Comparison of ENCODE assay signal across 8 cellular contexts in the genomic region with DNA sequence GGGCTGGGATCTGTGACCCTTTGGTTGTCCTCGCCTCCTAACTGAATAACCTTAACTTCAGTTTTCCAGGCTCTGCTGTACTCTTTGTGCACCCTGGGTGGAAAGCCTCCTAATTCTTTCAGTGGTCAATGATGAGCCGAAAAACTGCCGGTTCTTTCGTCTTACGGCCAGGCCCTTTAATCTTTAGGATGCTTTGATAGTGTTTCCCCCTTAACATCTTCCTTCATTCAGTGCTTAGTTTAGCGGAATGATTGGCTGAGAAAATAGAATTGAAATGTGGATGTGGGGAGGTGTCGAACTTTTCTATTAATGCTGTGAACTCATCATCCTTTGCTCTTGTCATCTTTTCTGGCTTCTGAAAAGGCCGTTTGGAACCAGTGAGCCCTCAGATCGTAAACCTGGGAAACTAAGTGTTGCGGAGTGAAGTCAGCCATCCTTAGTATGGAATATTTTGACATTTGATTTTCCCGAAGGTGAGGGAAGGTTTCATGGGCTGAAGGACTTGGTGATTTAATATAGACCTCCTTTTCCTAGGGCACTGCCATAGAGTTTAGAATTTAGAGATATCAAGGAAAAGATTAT. TPM values are rescaled to one million over a fixed set of nuclear protein-coding genes. Genes with fewer than 3 reads are reported as not detected.
DNase-seq lines count a peak whose midpoint lies in the region; ATAC-seq and TF ChIP-seq lines count a peak whose summit lies in the region.

No MANE protein-coding gene starts in this region.

- no peak for DNase-seq in CD4-positive, alpha-beta T cell
- DNase-seq in HK-2 (ENCODE audit: unreplicated experiment) (peak; percentile 6), iris pigment epithelial cell (ENCODE audit: low read depth) (peak; percentile 11)
- no peak for DNase-seq in activated naive CD8-positive, alpha-beta T cell treated with anti-CD3 and anti-CD28 coated beads, Interleukin-2, amount 10 ng/mL, durations not matched to agents 7 days and 5 days

- peaks cover 6 to 11% (median 9%) of the 10 kb centered on the region in 5 donors for H3K36me3 ChIP-seq in subcutaneous abdominal adipose tissue (ENCODE audit: control insufficient read depth in 5 of 5, insufficient read depth in 5 of 5, low read length in 5 of 5)

- H3K4me1 Mint-ChIP-seq in CD4-positive, alpha-beta T cell (ENCODE audit: low read depth) = peaks cover 83% of the 10 kb centered on the region
- H3K4me1 Mint-ChIP-seq in activated naive CD8-positive, alpha-beta T cell treated with anti-CD3 and anti-CD28 coated beads, Interleukin-2, amount 10 ng/mL, durations not matched to agents 7 days and 5 days = peaks cover 31% of the 10 kb centered on the region

- TF ChIP-seq CTCF in CD4-positive, alpha-beta T cell (IDR thresholded peaks at IDR 0.05) = no peak

- no peaks in the 10 kb centered on the region for H3K9me3 Mint-ChIP-seq in CD4-positive, alpha-beta T cell
- H3K9me3 Mint-ChIP-seq in activated naive CD8-positive, alpha-beta T cell treated with anti-CD3 and anti-CD28 coated beads, Interleukin-2, amount 10 ng/mL, durations not matched to agents 7 days and 5 days = no peaks in the 10 kb centered on the region

- H3K4me1 ChIP-seq in subcutaneous abdominal adipose tissue (ENCODE audit: control insufficient read depth in 5 of 5, insufficient read depth in 5 of 5, low read length in 5 of 5) = peaks cover 0 to 41% (median 35%) of the 10 kb centered on the region in 5 donors

- peak overlapping the region; percentile 99 for H3K4me3 Mint-ChIP-seq in CD4-positive, alpha-beta T cell
- peak overlapping the region; percentile 100 for H3K4me3 Mint-ChIP-seq in activated naive CD8-positive, alpha-beta T cell treated with anti-CD3 and anti-CD28 coated beads, Interleukin-2, amount 10 ng/mL, durations not matched to agents 7 days and 5 days

- peak overlapping the region; percentile 75 to 99 (median 93) for H3K9ac ChIP-seq in subcutaneous abdominal adipose tissue (ENCODE audit: low read length in 5 of 5)

- ATAC-seq in CD4-positive, alpha-beta T cell (ENCODE audit: poor library complexity) = no peak
- no peak for ATAC-seq in activated naive CD8-positive, alpha-beta T cell treated with anti-CD3 and anti-CD28 coated beads, Interleukin-2, amount 10 ng/mL, durations not matched to agents 7 days and 5 days (ENCODE audit: low read depth)
- ATAC-seq in HG02852 (IDR thresholded peaks at IDR 0.05; ENCODE audit: unreplicated experiment) = no peak
- no peak for ATAC-seq in HG03280 (IDR thresholded peaks at IDR 0.05; ENCODE audit: unreplicated experiment)
- no peak for ATAC-seq in GM18511 (IDR thresholded peaks at IDR 0.05; ENCODE audit: unreplicated experiment)

- CTCF ChIA-PET in CD4-positive, alpha-beta T cell (lab: Charles Lee) = no interaction called here

- H3K4me3 ChIP-seq in subcutaneous abdominal adipose tissue (ENCODE audit: low read depth in 1 of 5, low read length in 5 of 5) = peak overlapping the region; percentile 86 to 99 (median 98)

- H3K9me3 ChIP-seq in CD4-positive, alpha-beta T cell (ENCODE audit: control insufficient read depth, low read length) = no peaks in the 10 kb centered on the region
- H3K9me3 ChIP-seq in subcutaneous abdominal adipose tissue (ENCODE audit: control insufficient read depth in 5 of 5, low read length in 5 of 5) = no peaks in the 10 kb centered on the region

- POLR2A ChIA-PET in CD4-positive, alpha-beta T cell (lab: Charles Lee) = no interaction called here
- POLR2A ChIA-PET in activated naive CD8-positive, alpha-beta T cell treated with anti-CD3 and anti-CD28 coated beads, Interleukin-2, amount 10 ng/mL, durations not matched to agents 7 days and 5 days (lab: Charles Lee) = no interaction called here

- H3K27me3 Mint-ChIP-seq in CD4-positive, alpha-beta T cell = no peaks in the 10 kb centered on the region
- H3K27me3 Mint-ChIP-seq in activated naive CD8-positive, alpha-beta T cell treated with anti-CD3 and anti-CD28 coated beads, Interleukin-2, amount 10 ng/mL, durations not matched to agents 7 days and 5 days = no peaks in the 10 kb centered on the region

- no peaks in the 10 kb centered on the region for H3K27me3 ChIP-seq in CD4-positive, alpha-beta T cell (ENCODE audit: control insufficient read depth, insufficient read depth, low read length)
- no peaks in the 10 kb centered on the region for H3K27me3 ChIP-seq in subcutaneous abdominal adipose tissue (ENCODE audit: control insufficient read depth in 5 of 5, insufficient read depth in 4 of 5, low read length in 5 of 5)

- intact Hi-C loops in CD4-positive, alpha-beta T cell (cut with DNase I, micrococcal nuclease) = loop anchor here in 1 of 2 experiments (2.0 to 10.0 kb wide), 4 partner anchors 91 to 1899 kb away; partner anchors contain the start of genes AVL9, FKBP14, GGCT and LSM5

- peaks cover 60% of the 10 kb centered on the region for H3K36me3 Mint-ChIP-seq in CD4-positive, alpha-beta T cell (ENCODE audit: low read depth)
- H3K36me3 Mint-ChIP-seq in activated naive CD8-positive, alpha-beta T cell treated with anti-CD3 and anti-CD28 coated beads, Interleukin-2, amount 10 ng/mL, durations not matched to agents 7 days and 5 days = peaks cover 23% of the 10 kb centered on the region

- H3K27ac Mint-ChIP-seq in CD4-positive, alpha-beta T cell = peak overlapping the region; percentile 100
- H3K27ac Mint-ChIP-seq in activated naive CD8-positive, alpha-beta T cell treated with anti-CD3 and anti-CD28 coated beads, Interleukin-2, amount 10 ng/mL, durations not matched to agents 7 days and 5 days = peak overlapping the region; percentile 100

- peak overlapping the region; percentile 90 for H3K27ac ChIP-seq in CD4-positive, alpha-beta T cell (ENCODE audit: low read depth, low read length)
- H3K27ac ChIP-seq in subcutaneous abdominal adipose tissue (ENCODE audit: low read depth, low read length) = peak overlapping the region; percentile 99

RNA-seq across cellular contexts. Expression of gene GARS1, which starts 0.9 kb away (rescaled TPM):
- total RNA-seq in CD4-positive, alpha-beta T cell = 100 to 1,000 TPM; 127 to 132 TPM
- total RNA-seq in activated naive CD8-positive, alpha-beta T cell treated with anti-CD3 and anti-CD28 coated beads, Interleukin-2, amount 10 ng/mL, durations not matched to agents 7 days and 5 days = 100 to 1,000 TPM; 150 to 154 TPM

Comparison
In these comparisons a context has a peak if more than half of its experiments do, and no peak if none do; other contexts are left out.
1. DNase-seq: peak in HK-2 (single experiment) and iris pigment epithelial cell (single experiment); none in CD4-positive, alpha-beta T cell (0 of 10) and activated naive CD8-positive, alpha-beta T cell treated with anti-CD3 and anti-CD28 coated beads, Interleukin-2, amount 10 ng/mL, durations not matched to agents 7 days and 5 days (single experiment).